Comparison of ENCODE assay signal across 1 cellular context in genomic region chr22:30889268-30889995, GRCh38.
A peak's percentile ranks its signal among the peaks of the same experiment; 100 is the strongest.
TF ChIP-seq lines count a peak whose summit lies in the region.

No MANE protein-coding gene starts in this region.

TF ChIP-seq in IMR-90, 13 proteins besides CTCF, POLR2A, EP300 and RAD21:
- TF ChIP-seq CHD1 (IDR thresholded peaks at IDR 0.05; ENCODE audit: low read depth, low read length) (no peak), MXI1 (IDR thresholded peaks at IDR 0.05; ENCODE audit: borderline replicate concordance, low read depth, low read length) (no peak), CEBPB (IDR thresholded peaks at IDR 0.05; ENCODE audit: low read depth, low read length) (0 out of 2 replicates have a peak, but pooled peaks have one; percentile 3), RFX5 (IDR thresholded peaks at IDR 0.05; ENCODE audit: low read depth, low read length) (no peak)
TF ChIP-seq in IMR-90: peak in this region for 1.
